ENCODE assay signal across 1 cellular context in the genomic region with DNA sequence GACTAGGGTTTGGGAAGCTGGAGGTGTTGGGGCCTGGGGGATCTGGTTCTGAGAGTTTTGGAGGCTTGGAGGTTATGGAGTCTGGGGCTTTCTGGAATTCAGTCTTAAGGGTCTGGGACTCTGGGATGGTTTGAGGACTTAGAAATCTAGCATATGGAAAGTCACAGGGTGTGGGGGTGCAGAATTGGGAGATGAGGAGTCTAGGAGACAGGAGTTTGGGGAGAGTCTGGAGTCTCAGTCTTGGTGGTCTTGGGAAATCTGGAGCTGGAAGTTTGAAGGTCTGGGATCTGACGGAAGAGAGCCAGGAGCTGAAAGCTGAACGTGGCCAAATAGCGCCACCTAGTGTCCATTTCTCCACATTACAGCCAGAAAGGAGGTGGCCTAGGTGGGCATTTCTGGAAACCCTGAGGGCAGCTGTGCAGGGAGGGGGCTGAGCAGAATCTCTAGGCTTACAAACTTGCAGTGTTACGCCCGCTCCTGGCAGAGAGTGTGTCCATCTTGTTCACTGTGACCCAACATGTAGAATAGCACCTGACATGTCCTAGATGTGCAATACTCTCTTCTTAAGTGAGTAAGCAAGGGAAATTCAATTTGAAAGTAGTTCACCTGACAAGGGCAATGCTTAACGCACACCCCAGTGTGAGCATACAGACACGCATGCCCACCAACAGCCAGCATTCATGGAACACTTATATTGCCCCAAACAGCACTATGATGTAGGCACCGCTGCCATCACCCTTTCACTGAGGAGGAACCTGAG.
TF ChIP-seq lines count a peak whose summit lies in the region.

No MANE protein-coding gene starts in this region.

TF ChIP-seq in HepG2, 621 proteins besides CTCF, POLR2A, EP300 and RAD21 (continued from another document and continues in another):
- TF ChIP-seq, protein P1, sequence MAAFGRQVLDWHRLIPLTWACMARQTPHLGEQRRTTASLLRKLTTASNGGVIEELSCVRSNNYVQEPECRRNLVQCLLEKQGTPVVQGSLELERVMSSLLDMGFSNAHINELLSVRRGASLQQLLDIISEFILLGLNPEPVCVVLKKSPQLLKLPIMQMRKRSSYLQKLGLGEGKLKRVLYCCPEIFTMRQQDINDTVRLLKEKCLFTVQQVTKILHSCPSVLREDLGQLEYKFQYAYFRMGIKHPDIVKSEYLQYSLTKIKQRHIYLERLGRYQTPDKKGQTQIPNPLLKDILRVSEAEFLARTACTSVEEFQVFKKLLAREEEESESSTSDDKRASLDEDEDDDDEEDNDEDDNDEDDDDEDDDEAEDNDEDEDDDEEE (CRISPR knock-in tag; IDR thresholded peaks at IDR 0.05), result 0 out of 2 replicates have a peak, but pooled peaks have one; percentile 46
- TF ChIP-seq ATF7 (IDR thresholded peaks at IDR 0.05) (no peak), ATF7 (CRISPR knock-in tag; IDR thresholded peaks at IDR 0.05) (no peak), ZNF282 (IDR thresholded peaks at IDR 0.05; ENCODE audit: partially characterized antibody) (no peak), KDM2A (CRISPR knock-in tag; IDR thresholded peaks at IDR 0.05; ENCODE audit: borderline replicate concordance, low read depth) (peak; percentile 30; the same call in 1 of the 2 replicates), TOE1 (CRISPR knock-in tag; IDR thresholded peaks at IDR 0.05) (no peak), ZNF263 (CRISPR knock-in tag; IDR thresholded peaks at IDR 0.05) (0 out of 2 replicates have a peak, but pooled peaks have one; percentile 17), ARID2 (CRISPR knock-in tag; IDR thresholded peaks at IDR 0.05; ENCODE audit: borderline replicate concordance) (no peak), PLRG1 (conservative IDR thresholded peaks at IDR 0.05) (no peak), STAG1 (CRISPR knock-in tag; IDR thresholded peaks at IDR 0.05) (peak; percentile 94), XRCC5 (optimal IDR thresholded peaks at IDR 0.05; ENCODE audit: low read length) (peak; percentile 44), ZNF558 (CRISPR knock-in tag; IDR thresholded peaks at IDR 0.05; ENCODE audit: borderline replicate concordance) (no peak), POLR2G (IDR thresholded peaks at IDR 0.05; ENCODE audit: low read depth, low read length) (no peak), GATA4 (IDR thresholded peaks at IDR 0.05; ENCODE audit: borderline replicate concordance, low read depth) (no peak), KAT7 (CRISPR knock-in tag; IDR thresholded peaks at IDR 0.05; ENCODE audit: borderline replicate concordance) (no peak), NCOA2 (CRISPR knock-in tag; IDR thresholded peaks at IDR 0.05) (no peak), SIN3A (IDR thresholded peaks at IDR 0.05; ENCODE audit: borderline replicate concordance, low read depth, low read length) (no peak), ATF7-NPFF (CRISPR knock-in tag; IDR thresholded peaks at IDR 0.05; ENCODE audit: low read depth) (no peak), GFI1 (CRISPR knock-in tag; IDR thresholded peaks at IDR 0.05; ENCODE audit: borderline replicate concordance) (no peak), NFE2 (CRISPR knock-in tag; IDR thresholded peaks at IDR 0.05) (no peak), MIER3 (CRISPR knock-in tag; IDR thresholded peaks at IDR 0.05; ENCODE audit: borderline replicate concordance) (no peak), ZNF253 (CRISPR knock-in tag; IDR thresholded peaks at IDR 0.05; ENCODE audit: borderline replicate concordance) (no peak), MYNN (CRISPR knock-in tag; IDR thresholded peaks at IDR 0.05; ENCODE audit: low read depth) (no peak), SMC3 (IDR thresholded peaks at IDR 0.05; ENCODE audit: low read length) (peak; percentile 88)
- TF ChIP-seq, protein P2, sequence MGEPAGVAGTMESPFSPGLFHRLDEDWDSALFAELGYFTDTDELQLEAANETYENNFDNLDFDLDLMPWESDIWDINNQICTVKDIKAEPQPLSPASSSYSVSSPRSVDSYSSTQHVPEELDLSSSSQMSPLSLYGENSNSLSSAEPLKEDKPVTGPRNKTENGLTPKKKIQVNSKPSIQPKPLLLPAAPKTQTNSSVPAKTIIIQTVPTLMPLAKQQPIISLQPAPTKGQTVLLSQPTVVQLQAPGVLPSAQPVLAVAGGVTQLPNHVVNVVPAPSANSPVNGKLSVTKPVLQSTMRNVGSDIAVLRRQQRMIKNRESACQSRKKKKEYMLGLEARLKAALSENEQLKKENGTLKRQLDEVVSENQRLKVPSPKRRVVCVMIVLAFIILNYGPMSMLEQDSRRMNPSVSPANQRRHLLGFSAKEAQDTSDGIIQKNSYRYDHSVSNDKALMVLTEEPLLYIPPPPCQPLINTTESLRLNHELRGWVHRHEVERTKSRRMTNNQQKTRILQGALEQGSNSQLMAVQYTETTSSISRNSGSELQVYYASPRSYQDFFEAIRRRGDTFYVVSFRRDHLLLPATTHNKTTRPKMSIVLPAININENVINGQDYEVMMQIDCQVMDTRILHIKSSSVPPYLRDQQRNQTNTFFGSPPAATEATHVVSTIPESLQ (CRISPR knock-in tag; conservative IDR thresholded peaks at IDR 0.05), result no peak
- TF ChIP-seq, protein P3, sequence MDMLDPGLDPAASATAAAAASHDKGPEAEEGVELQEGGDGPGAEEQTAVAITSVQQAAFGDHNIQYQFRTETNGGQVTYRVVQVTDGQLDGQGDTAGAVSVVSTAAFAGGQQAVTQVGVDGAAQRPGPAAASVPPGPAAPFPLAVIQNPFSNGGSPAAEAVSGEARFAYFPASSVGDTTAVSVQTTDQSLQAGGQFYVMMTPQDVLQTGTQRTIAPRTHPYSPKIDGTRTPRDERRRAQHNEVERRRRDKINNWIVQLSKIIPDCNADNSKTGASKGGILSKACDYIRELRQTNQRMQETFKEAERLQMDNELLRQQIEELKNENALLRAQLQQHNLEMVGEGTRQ (IDR thresholded peaks at IDR 0.05; ENCODE audit: low read depth, low read length), result no peak
- TF ChIP-seq, protein P3 (CRISPR knock-in tag; IDR thresholded peaks at IDR 0.05; ENCODE audit: borderline replicate concordance), result no peak
- TF ChIP-seq, protein P4, sequence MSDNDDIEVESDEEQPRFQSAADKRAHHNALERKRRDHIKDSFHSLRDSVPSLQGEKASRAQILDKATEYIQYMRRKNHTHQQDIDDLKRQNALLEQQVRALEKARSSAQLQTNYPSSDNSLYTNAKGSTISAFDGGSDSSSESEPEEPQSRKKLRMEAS (IDR thresholded peaks at IDR 0.05), result peak; percentile 18; the same call in 1 of the 2 replicates
- TF ChIP-seq, protein P5, sequence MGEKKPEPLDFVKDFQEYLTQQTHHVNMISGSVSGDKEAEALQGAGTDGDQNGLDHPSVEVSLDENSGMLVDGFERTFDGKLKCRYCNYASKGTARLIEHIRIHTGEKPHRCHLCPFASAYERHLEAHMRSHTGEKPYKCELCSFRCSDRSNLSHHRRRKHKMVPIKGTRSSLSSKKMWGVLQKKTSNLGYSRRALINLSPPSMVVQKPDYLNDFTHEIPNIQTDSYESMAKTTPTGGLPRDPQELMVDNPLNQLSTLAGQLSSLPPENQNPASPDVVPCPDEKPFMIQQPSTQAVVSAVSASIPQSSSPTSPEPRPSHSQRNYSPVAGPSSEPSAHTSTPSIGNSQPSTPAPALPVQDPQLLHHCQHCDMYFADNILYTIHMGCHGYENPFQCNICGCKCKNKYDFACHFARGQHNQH (CRISPR knock-in tag; IDR thresholded peaks at IDR 0.05), result no peak
- TF ChIP-seq, protein P6, sequence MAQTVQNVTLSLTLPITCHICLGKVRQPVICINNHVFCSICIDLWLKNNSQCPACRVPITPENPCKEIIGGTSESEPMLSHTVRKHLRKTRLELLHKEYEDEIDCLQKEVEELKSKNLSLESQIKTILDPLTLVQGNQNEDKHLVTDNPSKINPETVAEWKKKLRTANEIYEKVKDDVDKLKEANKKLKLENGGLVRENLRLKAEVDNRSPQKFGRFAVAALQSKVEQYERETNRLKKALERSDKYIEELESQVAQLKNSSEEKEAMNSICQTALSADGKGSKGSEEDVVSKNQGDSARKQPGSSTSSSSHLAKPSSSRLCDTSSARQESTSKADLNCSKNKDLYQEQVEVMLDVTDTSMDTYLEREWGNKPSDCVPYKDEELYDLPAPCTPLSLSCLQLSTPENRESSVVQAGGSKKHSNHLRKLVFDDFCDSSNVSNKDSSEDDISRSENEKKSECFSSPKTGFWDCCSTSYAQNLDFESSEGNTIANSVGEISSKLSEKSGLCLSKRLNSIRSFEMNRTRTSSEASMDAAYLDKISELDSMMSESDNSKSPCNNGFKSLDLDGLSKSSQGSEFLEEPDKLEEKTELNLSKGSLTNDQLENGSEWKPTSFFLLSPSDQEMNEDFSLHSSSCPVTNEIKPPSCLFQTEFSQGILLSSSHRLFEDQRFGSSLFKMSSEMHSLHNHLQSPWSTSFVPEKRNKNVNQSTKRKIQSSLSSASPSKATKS (CRISPR knock-in tag; IDR thresholded peaks at IDR 0.05), result no peak
- TF ChIP-seq, protein P7, sequence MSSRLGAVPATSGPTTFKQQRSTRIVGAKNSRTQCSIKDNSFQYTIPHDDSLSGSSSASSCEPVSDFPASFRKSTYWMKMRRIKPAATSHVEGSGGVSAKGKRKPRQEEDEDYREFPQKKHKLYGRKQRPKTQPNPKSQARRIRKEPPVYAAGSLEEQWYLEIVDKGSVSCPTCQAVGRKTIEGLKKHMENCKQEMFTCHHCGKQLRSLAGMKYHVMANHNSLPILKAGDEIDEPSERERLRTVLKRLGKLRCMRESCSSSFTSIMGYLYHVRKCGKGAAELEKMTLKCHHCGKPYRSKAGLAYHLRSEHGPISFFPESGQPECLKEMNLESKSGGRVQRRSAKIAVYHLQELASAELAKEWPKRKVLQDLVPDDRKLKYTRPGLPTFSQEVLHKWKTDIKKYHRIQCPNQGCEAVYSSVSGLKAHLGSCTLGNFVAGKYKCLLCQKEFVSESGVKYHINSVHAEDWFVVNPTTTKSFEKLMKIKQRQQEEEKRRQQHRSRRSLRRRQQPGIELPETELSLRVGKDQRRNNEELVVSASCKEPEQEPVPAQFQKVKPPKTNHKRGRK (CRISPR knock-in tag; IDR thresholded peaks at IDR 0.05), result no peak
- TF ChIP-seq, protein P8, sequence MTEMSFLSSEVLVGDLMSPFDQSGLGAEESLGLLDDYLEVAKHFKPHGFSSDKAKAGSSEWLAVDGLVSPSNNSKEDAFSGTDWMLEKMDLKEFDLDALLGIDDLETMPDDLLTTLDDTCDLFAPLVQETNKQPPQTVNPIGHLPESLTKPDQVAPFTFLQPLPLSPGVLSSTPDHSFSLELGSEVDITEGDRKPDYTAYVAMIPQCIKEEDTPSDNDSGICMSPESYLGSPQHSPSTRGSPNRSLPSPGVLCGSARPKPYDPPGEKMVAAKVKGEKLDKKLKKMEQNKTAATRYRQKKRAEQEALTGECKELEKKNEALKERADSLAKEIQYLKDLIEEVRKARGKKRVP (CRISPR knock-in tag; IDR thresholded peaks at IDR 0.05), result no peak
- TF ChIP-seq, protein P9, sequence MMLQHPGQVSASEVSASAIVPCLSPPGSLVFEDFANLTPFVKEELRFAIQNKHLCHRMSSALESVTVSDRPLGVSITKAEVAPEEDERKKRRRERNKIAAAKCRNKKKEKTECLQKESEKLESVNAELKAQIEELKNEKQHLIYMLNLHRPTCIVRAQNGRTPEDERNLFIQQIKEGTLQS (CRISPR knock-in tag; IDR thresholded peaks at IDR 0.05), result no peak
- TF ChIP-seq, protein P10, sequence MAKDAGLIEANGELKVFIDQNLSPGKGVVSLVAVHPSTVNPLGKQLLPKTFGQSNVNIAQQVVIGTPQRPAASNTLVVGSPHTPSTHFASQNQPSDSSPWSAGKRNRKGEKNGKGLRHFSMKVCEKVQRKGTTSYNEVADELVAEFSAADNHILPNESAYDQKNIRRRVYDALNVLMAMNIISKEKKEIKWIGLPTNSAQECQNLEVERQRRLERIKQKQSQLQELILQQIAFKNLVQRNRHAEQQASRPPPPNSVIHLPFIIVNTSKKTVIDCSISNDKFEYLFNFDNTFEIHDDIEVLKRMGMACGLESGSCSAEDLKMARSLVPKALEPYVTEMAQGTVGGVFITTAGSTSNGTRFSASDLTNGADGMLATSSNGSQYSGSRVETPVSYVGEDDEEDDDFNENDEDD (CRISPR knock-in tag; IDR thresholded peaks at IDR 0.05; ENCODE audit: borderline replicate concordance), result no peak
- TF ChIP-seq, protein P11, sequence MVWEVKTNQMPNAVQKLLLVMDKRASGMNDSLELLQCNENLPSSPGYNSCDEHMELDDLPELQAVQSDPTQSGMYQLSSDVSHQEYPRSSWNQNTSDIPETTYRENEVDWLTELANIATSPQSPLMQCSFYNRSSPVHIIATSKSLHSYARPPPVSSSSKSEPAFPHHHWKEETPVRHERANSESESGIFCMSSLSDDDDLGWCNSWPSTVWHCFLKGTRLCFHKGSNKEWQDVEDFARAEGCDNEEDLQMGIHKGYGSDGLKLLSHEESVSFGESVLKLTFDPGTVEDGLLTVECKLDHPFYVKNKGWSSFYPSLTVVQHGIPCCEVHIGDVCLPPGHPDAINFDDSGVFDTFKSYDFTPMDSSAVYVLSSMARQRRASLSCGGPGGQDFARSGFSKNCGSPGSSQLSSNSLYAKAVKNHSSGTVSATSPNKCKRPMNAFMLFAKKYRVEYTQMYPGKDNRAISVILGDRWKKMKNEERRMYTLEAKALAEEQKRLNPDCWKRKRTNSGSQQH (CRISPR knock-in tag; IDR thresholded peaks at IDR 0.05; ENCODE audit: low read depth), result no peak
- TF ChIP-seq, protein P12, sequence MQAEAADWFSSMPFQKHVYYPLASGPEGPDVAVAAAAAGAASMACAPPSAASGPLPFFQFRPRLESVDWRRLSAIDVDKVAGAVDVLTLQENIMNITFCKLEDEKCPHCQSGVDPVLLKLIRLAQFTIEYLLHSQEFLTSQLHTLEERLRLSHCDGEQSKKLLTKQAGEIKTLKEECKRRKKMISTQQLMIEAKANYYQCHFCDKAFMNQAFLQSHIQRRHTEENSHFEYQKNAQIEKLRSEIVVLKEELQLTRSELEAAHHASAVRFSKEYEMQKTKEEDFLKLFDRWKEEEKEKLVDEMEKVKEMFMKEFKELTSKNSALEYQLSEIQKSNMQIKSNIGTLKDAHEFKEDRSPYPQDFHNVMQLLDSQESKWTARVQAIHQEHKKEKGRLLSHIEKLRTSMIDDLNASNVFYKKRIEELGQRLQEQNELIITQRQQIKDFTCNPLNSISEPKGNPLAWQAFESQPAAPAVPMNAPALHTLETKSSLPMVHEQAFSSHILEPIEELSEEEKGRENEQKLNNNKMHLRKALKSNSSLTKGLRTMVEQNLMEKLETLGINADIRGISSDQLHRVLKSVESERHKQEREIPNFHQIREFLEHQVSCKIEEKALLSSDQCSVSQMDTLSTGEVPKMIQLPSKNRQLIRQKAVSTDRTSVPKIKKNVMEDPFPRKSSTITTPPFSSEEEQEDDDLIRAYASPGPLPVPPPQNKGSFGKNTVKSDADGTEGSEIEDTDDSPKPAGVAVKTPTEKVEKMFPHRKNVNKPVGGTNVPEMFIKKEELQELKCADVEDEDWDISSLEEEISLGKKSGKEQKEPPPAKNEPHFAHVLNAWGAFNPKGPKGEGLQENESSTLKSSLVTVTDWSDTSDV (CRISPR knock-in tag; IDR thresholded peaks at IDR 0.05), result no peak
